ENCODE assay signal across 8 cellular contexts in the genomic region with DNA sequence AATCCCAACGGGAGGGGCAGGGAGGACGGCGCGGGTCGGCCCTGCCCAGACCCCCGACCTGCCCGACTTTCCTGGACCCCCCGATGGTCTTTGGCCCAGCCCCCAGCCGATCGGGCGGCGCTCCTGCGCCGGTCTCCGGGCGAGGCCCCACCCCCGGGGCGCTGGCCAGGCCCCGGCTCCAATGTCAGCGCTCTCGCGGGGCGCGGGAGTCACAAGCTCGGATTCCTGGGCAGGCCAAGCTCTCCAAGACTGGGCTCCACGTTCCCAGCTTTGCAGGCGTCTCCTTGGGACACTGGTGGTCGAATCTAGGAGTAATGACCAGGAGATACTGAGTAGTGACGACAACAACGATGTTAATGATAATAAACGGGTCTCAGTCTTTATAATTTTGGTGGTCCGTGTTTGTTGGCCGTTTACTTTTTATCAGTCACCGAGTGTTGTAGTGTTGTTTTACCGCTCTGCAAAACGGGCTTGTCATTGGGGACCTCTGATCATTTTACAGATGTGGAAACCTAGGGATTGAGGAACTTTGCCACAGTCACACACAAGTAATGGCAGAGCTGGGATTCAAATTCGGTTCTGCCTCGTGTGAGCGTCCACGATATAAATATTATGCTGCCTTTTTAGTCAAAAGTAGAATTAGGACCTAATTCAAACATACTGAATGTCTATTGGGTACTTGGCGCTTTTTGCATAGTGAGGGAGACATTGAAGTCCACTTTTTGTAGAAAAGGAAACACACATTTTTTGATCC. TPM values are rescaled to one million over a fixed set of nuclear protein-coding genes. Genes with fewer than 3 reads are reported as not detected.
DNase-seq lines count a peak whose midpoint lies in the region; ATAC-seq and TF ChIP-seq lines count a peak whose summit lies in the region.

No MANE protein-coding gene starts in this region.

- H3K36me3 ChIP-seq in MG63 (peaks cover 90% of the 10 kb centered on the region), WERI-Rb-1 (peaks cover 92% of the 10 kb centered on the region)

- H3K9me3 ChIP-seq in MG63 (no peaks in the 10 kb centered on the region), WERI-Rb-1 (ENCODE audit: severe bottlenecking) (no peaks in the 10 kb centered on the region)

- peak overlapping the region; percentile 69 for H3K4me3 ChIP-seq in GM12864 (ENCODE audit: low read depth, low read length)
- peak overlapping the region; percentile 91 for H3K4me3 ChIP-seq in MG63
- H3K4me3 ChIP-seq in WERI-Rb-1 (ENCODE audit: low read depth, low read length): peak overlapping the region; percentile 97
- peak overlapping the region; percentile 85 for H3K4me3 ChIP-seq in choroid plexus epithelial cell (ENCODE audit: low read depth, low read length)

- peak; percentile 79 for ATAC-seq in left lobe of liver

- H3K27ac ChIP-seq in WERI-Rb-1: peak overlapping the region; percentile 96

- no peak for TF ChIP-seq CTCF in GM12864 (IDR thresholded peaks at IDR 0.05; ENCODE audit: low read depth, low read length, missing control alignments)
- no peak for TF ChIP-seq CTCF in WERI-Rb-1 (IDR thresholded peaks at IDR 0.05; ENCODE audit: low read depth, low read length)
- TF ChIP-seq CTCF in choroid plexus epithelial cell (conservative IDR thresholded peaks at IDR 0.05; ENCODE audit: low read depth, low read length): no peak

- no peaks in the 10 kb centered on the region for H3K27me3 ChIP-seq in MG63
- no peaks in the 10 kb centered on the region for H3K27me3 ChIP-seq in WERI-Rb-1 (ENCODE audit: insufficient read depth, low read depth, severe bottlenecking)

- DNase-seq in GM12864 (ENCODE audit: low read depth) (no peak), HCEC 1CT (peak; percentile 80), MG63 (peak; percentile 95), WERI-Rb-1 (peak; percentile 54), choroid plexus epithelial cell (ENCODE audit: low read depth) (peak; percentile 88), left lobe of liver (ENCODE audit: low spot score) (peak; percentile 77), cerebellar nuclear complex (lab: John Stamatoyannopoulos, UW) (no peak)
- DNase-seq in stimulated activated CD4-positive, alpha-beta T cell treated with anti-CD3 and anti-CD28 coated beads, Interleukin-4, amount 100 ng/mL, for 24 hours: peak; percentile 65

RNA-seq across cellular contexts. Expression of gene RAD23A, which starts 0.6 kb away (rescaled TPM):
- total RNA-seq in MG63 (2014; rRNA removed; shearing (Covaris generic); ENCODE audit: low replicate concordance): 211 and 354 TPM in 2 replicates
- total RNA-seq in left lobe of liver: 42.6 TPM

RNA-seq across cellular contexts. Expression of gene CALR, which starts 7.9 kb away (rescaled TPM):
- 1,902 and 1,921 TPM in 2 replicates for total RNA-seq in MG63 (2014; rRNA removed; shearing (Covaris generic); ENCODE audit: low replicate concordance)
- 1,041 TPM for total RNA-seq in left lobe of liver

RNA-seq across cellular contexts. Expression of gene GADD45GIP1, which starts 10.8 kb away (rescaled TPM):
- 225 and 240 TPM in 2 replicates for total RNA-seq in MG63 (2014; rRNA removed; shearing (Covaris generic); ENCODE audit: low replicate concordance)
- total RNA-seq in left lobe of liver: 12.0 TPM

RNA-seq across cellular contexts. Expression of gene FARSA, which starts 12.8 kb away (rescaled TPM):
- total RNA-seq in MG63 (2014; rRNA removed; shearing (Covaris generic); ENCODE audit: low replicate concordance): 184 and 410 TPM in 2 replicates
- total RNA-seq in left lobe of liver: 34.2 TPM

RNA-seq across cellular contexts. Expression of gene DAND5, which starts 23.1 kb away (rescaled TPM):
- total RNA-seq in MG63 (2014; rRNA removed; shearing (Covaris generic); ENCODE audit: low replicate concordance): 0.33 and 1.2 TPM in 2 replicates
- total RNA-seq in left lobe of liver: not detected

Comparison
In these comparisons a context has a peak if more than half of its experiments do, and no peak if none do; other contexts are left out.
1. DNase-seq: peak in HCEC 1CT (single experiment), MG63 (single experiment), WERI-Rb-1 (single experiment), choroid plexus epithelial cell (single experiment), left lobe of liver (single experiment) and stimulated activated CD4-positive, alpha-beta T cell treated with anti-CD3 and anti-CD28 coated beads, Interleukin-4, amount 100 ng/mL, for 24 hours (single experiment); none in GM12864 (single experiment) and cerebellar nuclear complex (0 of 2).
2. RNA of gene GADD45GIP1, which starts 10.8 kb away (total RNA-seq): 225 to 240 TPM in MG63; 12.0 TPM in left lobe of liver (single experiment); every median in the first group is over 10 times any median in the second.
3. Peak in every context shown above with its lines, with median percentiles within 50 percentile points of each other: H3K4me3 ChIP-seq.